11 cellular contexts compared by ENCODE assay signal in genomic region chr1:186974774-186975181, GRCh38.
DNase-seq lines count a peak whose midpoint lies in the region; ATAC-seq and TF ChIP-seq lines count a peak whose summit lies in the region.
"Had no signal": no experiment of that assay in that cellular context is flagged by ENCODE, and none has a peak within 500 bp of the region (broad histone marks: within the 10 kb centered on the region; RNA-seq: fewer than 3 reads in every experiment).

No MANE protein-coding gene starts in this region.

- DNase-seq in Calu3 = no peak
- DNase-seq in RWPE2 (ENCODE audit: low spot score) = no peak
- peak; percentile 98 for DNase-seq in fibroblast of mammary gland (ENCODE audit: low read depth)
- no peak for DNase-seq in retinal pigment epithelial cell (ENCODE audit: low read depth)
- no peak for DNase-seq in activated T-cell treated with anti-CD3 and anti-CD28 coated beads, Interleukin-2, amount 50 U/mL, for 4 hours
- no peak for DNase-seq in CD4-positive, alpha-beta T cell
- no peak for DNase-seq in endodermal cell
- no peak for DNase-seq in NCI-H2227 (lab: John Stamatoyannopoulos, UW; ENCODE audit: unreplicated experiment)
- DNase-seq: effector CD4-positive, alpha-beta T cell had no signal

- H3K4me1 Mint-ChIP-seq in Calu3 (ENCODE audit: low read depth, unreplicated experiment) (peaks cover 40% of the 10 kb centered on the region), endodermal cell (no peaks in the 10 kb centered on the region)
- no peaks in the 10 kb centered on the region for H3K4me1 Mint-ChIP-seq in activated T-cell treated with anti-CD3 and anti-CD28 coated beads, Interleukin-2, amount 50 U/mL, for 4 hours (ENCODE audit: low read depth)
- H3K4me1 Mint-ChIP-seq in CD4-positive, alpha-beta T cell (ENCODE audit: low read depth) = no peaks in the 10 kb centered on the region
- H3K4me1 Mint-ChIP-seq: activated T-helper 17 cell treated with anti-CD3 and anti-CD28 coated beads, Interleukin-2, amount 50 U/mL, for 72 hours; IgD-negative memory B cell had no signal

- WGBS in endodermal cell (ENCODE audit: insufficient coverage in 1 of 2, insufficient read length in 1 of 2), 2 experiments = 93% methylated on average over 3 of the region's 3 CpGs

- POLR2A ChIA-PET in CD4-positive, alpha-beta T cell (lab: Charles Lee) = no interaction called here

- H3K27me3 Mint-ChIP-seq in Calu3 (ENCODE audit: unreplicated experiment) (no peaks in the 10 kb centered on the region), endodermal cell (ENCODE audit: insufficient read depth) (no peaks in the 10 kb centered on the region)
- H3K27me3 Mint-ChIP-seq in activated T-cell treated with anti-CD3 and anti-CD28 coated beads, Interleukin-2, amount 50 U/mL, for 4 hours (ENCODE audit: low read depth) = peaks cover 3% of the 10 kb centered on the region
- no peaks in the 10 kb centered on the region for H3K27me3 Mint-ChIP-seq in CD4-positive, alpha-beta T cell

- H3K9me3 Mint-ChIP-seq in Calu3 (ENCODE audit: low read depth, unreplicated experiment) = peaks cover 3% of the 10 kb centered on the region
- H3K9me3 Mint-ChIP-seq in activated T-cell treated with anti-CD3 and anti-CD28 coated beads, Interleukin-2, amount 50 U/mL, for 4 hours = no peaks in the 10 kb centered on the region
- H3K9me3 Mint-ChIP-seq in CD4-positive, alpha-beta T cell = no peaks in the 10 kb centered on the region
- no peaks in the 10 kb centered on the region for H3K9me3 Mint-ChIP-seq in endodermal cell
- H3K9me3 Mint-ChIP-seq: activated T-helper 17 cell treated with anti-CD3 and anti-CD28 coated beads, Interleukin-2, amount 50 U/mL, for 72 hours had no signal

- peak; percentile 91 for ATAC-seq in RWPE2 (ENCODE audit: low read depth)
- ATAC-seq in activated T-cell treated with anti-CD3 and anti-CD28 coated beads, Interleukin-2, amount 50 U/mL, for 4 hours = no peak
- no peak for ATAC-seq in CD4-positive, alpha-beta T cell (ENCODE audit: poor library complexity)
- ATAC-seq: activated T-helper 17 cell treated with anti-CD3 and anti-CD28 coated beads, Interleukin-2, amount 50 U/mL, for 72 hours had no signal

- H3K36me3 Mint-ChIP-seq in Calu3 (ENCODE audit: insufficient read depth, unreplicated experiment) (peaks cover under 1% of the 10 kb centered on the region), endodermal cell (ENCODE audit: low read depth) (no peaks in the 10 kb centered on the region)
- H3K36me3 Mint-ChIP-seq in activated T-cell treated with anti-CD3 and anti-CD28 coated beads, Interleukin-2, amount 50 U/mL, for 4 hours (ENCODE audit: insufficient read depth) = no peaks in the 10 kb centered on the region
- no peaks in the 10 kb centered on the region for H3K36me3 Mint-ChIP-seq in CD4-positive, alpha-beta T cell (ENCODE audit: low read depth)

- H3K4me1 ChIP-seq in RWPE2 (ENCODE audit: insufficient read depth, poor library complexity, severe bottlenecking) (peaks cover 10% of the 10 kb centered on the region), endodermal cell (ENCODE audit: control insufficient read depth, insufficient read depth, low read length) (no peaks in the 10 kb centered on the region)

- no peak overlapping the region for H3K9ac ChIP-seq in endodermal cell (ENCODE audit: extremely low read depth, low read length, poor library complexity, severe bottlenecking)

- BruUV-seq in Calu3 (replicated peaks; lab: Mats Ljungman, UMichigan) = no TSS peak

- intact Hi-C loops in Calu3 (cut with micrococcal nuclease; ENCODE audit: unreplicated experiment) = loop anchor here (5.0 kb wide), 3 partner anchors 47 to 572 kb away; no protein-coding TSS in a partner anchor
- intact Hi-C loops in CD4-positive, alpha-beta T cell (cut with DNase I, micrococcal nuclease) = no loop called here

- no peaks in the 10 kb centered on the region for H3K27me3 ChIP-seq in RWPE2 (ENCODE audit: insufficient read depth, poor library complexity, severe bottlenecking)
- no peaks in the 10 kb centered on the region for H3K27me3 ChIP-seq in CD4-positive, alpha-beta T cell (ENCODE audit: control insufficient read depth, insufficient read depth, low read length)
- no peaks in the 10 kb centered on the region for H3K27me3 ChIP-seq in endodermal cell (ENCODE audit: control insufficient read depth, insufficient read depth, low read length, poor library complexity, severe bottlenecking)

- H3K4me3 Mint-ChIP-seq in Calu3 (ENCODE audit: low read depth, unreplicated experiment) = no peak overlapping the region
- no peak overlapping the region for H3K4me3 Mint-ChIP-seq in activated T-cell treated with anti-CD3 and anti-CD28 coated beads, Interleukin-2, amount 50 U/mL, for 4 hours
- no peak overlapping the region for H3K4me3 Mint-ChIP-seq in CD4-positive, alpha-beta T cell
- H3K4me3 Mint-ChIP-seq in endodermal cell = no peak overlapping the region
- H3K4me3 Mint-ChIP-seq: activated T-helper 17 cell treated with anti-CD3 and anti-CD28 coated beads, Interleukin-2, amount 50 U/mL, for 72 hours; IgD-negative memory B cell had no signal

- TF ChIP-seq CTCF in Calu3 (IDR thresholded peaks at IDR 0.05; ENCODE audit: unreplicated experiment) (no peak), RWPE2 (IDR thresholded peaks at IDR 0.05; ENCODE audit: poor library complexity, severe bottlenecking) (no peak), fibroblast of mammary gland (conservative IDR thresholded peaks at IDR 0.05; ENCODE audit: control insufficient read depth, insufficient read depth, low read depth, low read length) (no peak), retinal pigment epithelial cell (conservative IDR thresholded peaks at IDR 0.05; ENCODE audit: low read depth, low read length) (no peak), endodermal cell (conservative IDR thresholded peaks at IDR 0.05) (no peak)
- no peak for TF ChIP-seq CTCF in CD4-positive, alpha-beta T cell (IDR thresholded peaks at IDR 0.05)

- H3K27ac Mint-ChIP-seq in Calu3 (ENCODE audit: unreplicated experiment) = peak overlapping the region; percentile 70
- H3K27ac Mint-ChIP-seq in CD4-positive, alpha-beta T cell = no peak overlapping the region
- H3K27ac Mint-ChIP-seq in endodermal cell = no peak overlapping the region
- H3K27ac Mint-ChIP-seq: activated T-helper 17 cell treated with anti-CD3 and anti-CD28 coated beads, Interleukin-2, amount 50 U/mL, for 72 hours; IgD-negative memory B cell had no signal

- no peaks in the 10 kb centered on the region for H3K9me3 ChIP-seq in RWPE2 (ENCODE audit: severe bottlenecking)
- H3K9me3 ChIP-seq in CD4-positive, alpha-beta T cell (ENCODE audit: control insufficient read depth, low read length) = no peaks in the 10 kb centered on the region
- H3K9me3 ChIP-seq in endodermal cell (ENCODE audit: control insufficient read depth, low read length) = no peaks in the 10 kb centered on the region

- CTCF ChIA-PET in Calu3 (lab: Charles Lee) = interaction anchor here (0.8 to 1.7 kb wide), 2 partner anchors 12 to 58 kb away, joined by 4 read pairs; no protein-coding TSS in a partner anchor
- CTCF ChIA-PET in CD4-positive, alpha-beta T cell (lab: Charles Lee) = no interaction called here

- H3K4me3 ChIP-seq in RWPE2 (ENCODE audit: severe bottlenecking) = no peak overlapping the region
- H3K4me3 ChIP-seq in fibroblast of mammary gland (ENCODE audit: control insufficient read depth, low read depth, low read length) = no peak overlapping the region
- H3K4me3 ChIP-seq in retinal pigment epithelial cell (ENCODE audit: low read length) = peak overlapping the region; percentile 7
- no peak overlapping the region for H3K4me3 ChIP-seq in endodermal cell (ENCODE audit: low read length)

- H3K27ac ChIP-seq in RWPE2 (ENCODE audit: poor library complexity, severe bottlenecking) (peak overlapping the region; percentile 6), endodermal cell (ENCODE audit: low read depth, low read length) (no peak overlapping the region)
- no peak overlapping the region for H3K27ac ChIP-seq in CD4-positive, alpha-beta T cell (ENCODE audit: low read depth, low read length)

- H3K36me3 ChIP-seq in RWPE2 (ENCODE audit: low read depth) (no peaks in the 10 kb centered on the region), endodermal cell (ENCODE audit: control insufficient read depth, insufficient read depth, low read length) (no peaks in the 10 kb centered on the region)
